10 cellular contexts compared by ENCODE assay signal in the genomic region with DNA sequence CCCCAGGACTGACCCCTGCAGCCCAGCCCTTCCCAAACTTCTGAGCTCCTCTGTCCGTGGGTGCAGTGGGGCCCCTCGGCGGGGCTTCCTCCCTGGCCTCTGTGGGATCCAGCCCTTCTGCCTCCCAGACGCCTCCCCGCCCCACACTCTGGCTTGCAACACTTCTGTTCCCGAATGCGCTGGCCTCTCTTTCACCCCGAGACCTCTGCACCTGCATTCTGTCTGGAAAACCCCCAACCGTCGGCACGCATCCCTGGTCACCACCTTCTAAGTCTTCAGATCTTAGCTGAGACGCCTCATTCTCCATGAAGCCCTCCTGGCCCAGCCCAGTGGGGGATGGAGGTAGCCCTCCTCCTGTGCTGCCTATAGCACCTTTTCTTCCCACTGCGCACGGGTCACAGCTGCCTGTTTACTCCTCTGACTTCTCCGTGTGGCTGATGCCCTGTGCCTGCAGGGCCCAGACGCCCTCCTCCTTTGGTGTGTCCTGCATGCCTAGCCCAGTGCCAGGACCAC. TPM values are rescaled to one million over a fixed set of nuclear protein-coding genes. Genes with fewer than 3 reads are reported as not detected.
DNase-seq lines count a peak whose midpoint lies in the region; ATAC-seq and TF ChIP-seq lines count a peak whose summit lies in the region.
"Had no signal": no experiment of that assay in that cellular context is flagged by ENCODE, and none has a peak within 500 bp of the region (broad histone marks: within the 10 kb centered on the region; RNA-seq: fewer than 3 reads in every experiment).

No MANE protein-coding gene starts in this region.

- ATAC-seq in upper lobe of left lung (ENCODE audit: low FRiP score in 2 of 2) (peak in 1 of 2 donors; percentile 10), GM21367 (IDR thresholded peaks at IDR 0.05; ENCODE audit: unreplicated experiment) (no peak), HG03571 (IDR thresholded peaks at IDR 0.05; ENCODE audit: unreplicated experiment) (no peak)

- H3K9me3 ChIP-seq in upper lobe of left lung, result no peaks in the 10 kb centered on the region

- WGBS in upper lobe of left lung, 2 donors, result 29 to 37% methylated on average over 14 to 16 of the region's 16 CpGs

- peaks cover 63 to 66% (median 66%) of the 10 kb centered on the region in 4 donors for H3K4me1 ChIP-seq in upper lobe of left lung

- H3K36me3 ChIP-seq in upper lobe of left lung, result no peaks in the 10 kb centered on the region

- H3K27ac ChIP-seq in upper lobe of left lung, result peak overlapping the region; percentile 85 to 89 (median 88)

- TF ChIP-seq POLR2A in upper lobe of left lung (IDR thresholded peaks at IDR 0.05), result no peak

- H3K27me3 ChIP-seq in upper lobe of left lung, result no peaks in the 10 kb centered on the region

- TF ChIP-seq EP300 in upper lobe of left lung (IDR thresholded peaks at IDR 0.05), result peak in 2 of 4 donors; percentile 35 to 36

- peak overlapping the region in 1 of 4 donors; percentile 20 for H3K4me3 ChIP-seq in upper lobe of left lung

- TF ChIP-seq CTCF in upper lobe of left lung (IDR thresholded peaks at IDR 0.05), result no peak

- peak; percentile 34 to 42 for DNase-seq in stimulated activated CD4-positive, alpha-beta T cell treated with anti-CD3 and anti-CD28 coated beads, Interleukin-2, amount 100 ng/mL, for 24 hours
- no peak for DNase-seq in stimulated activated CD4-positive, alpha-beta T cell treated with anti-CD3 and anti-CD28 coated beads, Interleukin-4, amount 100 ng/mL, for 4 hours
- DNase-seq in activated CD4-positive, alpha-beta T cell treated with anti-CD3 and anti-CD28 coated beads, Interleukin-2, amount 50 U/mL, for 1 hour, result peak; percentile 31
- DNase-seq in iris pigment epithelial cell (ENCODE audit: low read depth), result peak; percentile 90
- peak; percentile 54 to 76 for DNase-seq in upper lobe of left lung
- DNase-seq in NCI-H1092 treated with DMSO at 0.1 percent for 48 hours (lab: John Stamatoyannopoulos, UW), result no peak
- DNase-seq: immature natural killer cell had no signal

RNA-seq across cellular contexts. Expression of a gene that starts 26.4 kb away (rescaled TPM):
- total RNA-seq in upper lobe of left lung, result not detected
- total RNA-seq: activated CD8-positive, alpha-beta memory T cell treated with anti-CD3 and anti-CD28 coated beads for 36 hours had no signal

RNA-seq across cellular contexts. Expression of a gene that starts 43.8 kb away (rescaled TPM):
- total RNA-seq in upper lobe of left lung, result 1 to 10 TPM in 5 of 6 donors, not detected in 1; 1.4 to 6.4 (median 3.5) TPM

Comparison
In these comparisons a context has a peak if more than half of its experiments do, and no peak if none do; other contexts are left out.
1. DNase-seq: peak in stimulated activated CD4-positive, alpha-beta T cell treated with anti-CD3 and anti-CD28 coated beads, Interleukin-2, amount 100 ng/mL, for 24 hours (2 of 2), activated CD4-positive, alpha-beta T cell treated with anti-CD3 and anti-CD28 coated beads, Interleukin-2, amount 50 U/mL, for 1 hour (single experiment), iris pigment epithelial cell (single experiment) and upper lobe of left lung (2 of 2); none in stimulated activated CD4-positive, alpha-beta T cell treated with anti-CD3 and anti-CD28 coated beads, Interleukin-4, amount 100 ng/mL, for 4 hours (0 of 2) and NCI-H1092 treated with DMSO at 0.1 percent for 48 hours (single experiment).